27 cellular contexts compared by ENCODE assay signal in the genomic region with DNA sequence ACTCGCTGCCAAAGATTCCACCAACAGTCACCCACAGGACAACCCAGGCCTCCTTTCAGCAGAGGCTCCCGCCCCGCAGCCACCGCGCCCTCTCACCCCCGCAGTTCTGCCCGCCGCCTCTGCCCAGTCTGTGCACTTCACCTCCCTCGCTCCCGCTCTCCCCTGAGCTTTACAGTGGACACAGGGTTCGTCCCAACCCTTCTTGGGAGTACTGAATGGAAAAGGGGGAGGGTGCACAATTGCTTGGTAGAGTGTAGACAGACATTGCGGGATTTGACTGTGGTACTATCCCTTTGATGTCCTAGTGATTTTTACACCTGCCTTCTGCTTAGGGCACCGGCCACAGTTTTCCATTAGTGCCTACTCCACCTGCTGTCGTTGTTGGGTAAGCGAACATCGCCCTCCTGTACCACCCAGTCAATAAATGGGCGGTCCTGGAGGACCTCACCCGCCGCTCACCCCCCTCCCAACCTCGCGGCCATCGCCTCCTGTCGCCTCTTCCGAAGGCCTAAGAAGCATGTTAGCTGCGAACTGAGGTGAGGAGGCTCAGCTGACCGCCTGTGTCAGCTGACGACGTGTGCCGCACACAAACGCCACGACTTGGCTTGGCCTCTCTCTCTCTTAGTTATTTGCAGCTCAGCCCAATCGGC.
"Had no signal": no experiment of that assay in that cellular context is flagged by ENCODE, and none has a peak within 500 bp of the region (broad histone marks: within the 10 kb centered on the region; RNA-seq: fewer than 3 reads in every experiment).

No MANE protein-coding gene starts in this region.

- H3K4me1 Mint-ChIP-seq: activated T-helper 17 cell treated with anti-CD3 and anti-CD28 coated beads, Interleukin-2, amount 50 U/mL, for 72 hours had no signal

- H3K9me3 ChIP-seq: colonic mucosa, left ventricle myocardium inferior, neutrophil, pancreas, psoas muscle, testis had no signal

- ATAC-seq: activated CD4-positive, alpha-beta T cell treated with anti-CD3 and anti-CD28 coated beads for 36 hours; activated naive CD4-positive, alpha-beta T cell treated with anti-CD3 and anti-CD28 coated beads, Interleukin-2, amount 50 U/mL, for 72 hours; activated T-helper 17 cell treated with anti-CD3 and anti-CD28 coated beads, Interleukin-2, amount 50 U/mL, for 72 hours; gastroesophageal sphincter; natural killer cell treated with Interleukin-12 subunit alpha and Interleukin-12 subunit beta and Interleukin-15 and Interleukin-18, amount 100 ng/mL, for 72 hours; psoas muscle; stimulated activated naive B cell treated with anti-CD40 and anti-IgM and Interleukin-4, amounts not matched to agents 10 μg/mL and 1 μg/mL and 100 μg/mL, for 72 hours had no signal

- H3K4me3 ChIP-seq: colonic mucosa, left ventricle myocardium inferior, pancreas, psoas muscle had no signal

- H3K4me3 Mint-ChIP-seq: activated B cell treated with CpG ODN at 0.5 μM for 24 hours; activated CD4-positive, alpha-beta T cell treated with anti-CD3 and anti-CD28 coated beads for 36 hours; activated T-cell treated with anti-CD3 and anti-CD28 coated beads, Interleukin-2, amount 50 U/mL, for 24 hours; activated T-helper 17 cell treated with anti-CD3 and anti-CD28 coated beads, Interleukin-2, amount 50 U/mL, for 72 hours; natural killer cell treated with Interleukin-12 subunit alpha and Interleukin-12 subunit beta and Interleukin-15 and Interleukin-18, amount 100 ng/mL, for 72 hours; stimulated activated naive B cell treated with anti-CD40 and anti-IgM and Interleukin-4, amounts not matched to agents 10 μg/mL and 1 μg/mL and 100 μg/mL, for 72 hours; T-helper 1 cell treated with Interleukin-12 subunit alpha and Interleukin-12 subunit beta and Interleukin-4 antibody, amounts not matched to agents 30 μg/mL and 1 μg/mL, for 36 hours; type B pancreatic cell had no signal

- H3K27me3 ChIP-seq: colonic mucosa, testis had no signal

- H3K36me3 Mint-ChIP-seq: activated naive CD4-positive, alpha-beta T cell treated with anti-CD3 and anti-CD28 coated beads, Interleukin-2, amount 50 U/mL, for 72 hours; natural killer cell treated with Interleukin-12 subunit alpha and Interleukin-12 subunit beta and Interleukin-15 and Interleukin-18, amount 100 ng/mL, for 72 hours; stimulated activated naive B cell treated with anti-CD40 and anti-IgM and Interleukin-4, amounts not matched to agents 10 μg/mL and 1 μg/mL and 100 μg/mL, for 72 hours; type B pancreatic cell had no signal

- H3K4me1 ChIP-seq: colonic mucosa, left ventricle myocardium inferior, psoas muscle, testis had no signal

- H3K27ac ChIP-seq: brain microvascular endothelial cell, colonic mucosa, dorsolateral prefrontal cortex, epithelial cell of prostate, gastroesophageal sphincter, left ventricle myocardium inferior, neutrophil, pancreas, psoas muscle, testis had no signal

- H3K36me3 ChIP-seq: brain microvascular endothelial cell, colonic mucosa, gastroesophageal sphincter, left ventricle myocardium inferior, neutrophil, pancreas had no signal

- FAIRE-seq: keratinocyte, pancreas had no signal

- H3K9me3 Mint-ChIP-seq: activated B cell treated with CpG ODN at 0.5 μM for 24 hours; activated naive CD4-positive, alpha-beta T cell treated with anti-CD3 and anti-CD28 coated beads, Interleukin-2, amount 50 U/mL, for 72 hours; activated T-cell treated with anti-CD3 and anti-CD28 coated beads, Interleukin-2, amount 50 U/mL, for 24 hours; activated T-helper 17 cell treated with anti-CD3 and anti-CD28 coated beads, Interleukin-2, amount 50 U/mL, for 72 hours; natural killer cell treated with Interleukin-12 subunit alpha and Interleukin-12 subunit beta and Interleukin-15 and Interleukin-18, amount 100 ng/mL, for 72 hours; stimulated activated naive B cell treated with anti-CD40 and anti-IgM and Interleukin-4, amounts not matched to agents 10 μg/mL and 1 μg/mL and 100 μg/mL, for 72 hours; T-helper 1 cell treated with Interleukin-12 subunit alpha and Interleukin-12 subunit beta and Interleukin-4 antibody, amounts not matched to agents 30 μg/mL and 1 μg/mL, for 36 hours; type B pancreatic cell had no signal

- DNase-seq: activated B cell treated with CpG ODN at 0.5 μM for 24 hours; activated CD4-positive, alpha-beta T cell treated with anti-CD3 and anti-CD28 coated beads for 36 hours; activated CD4-positive, alpha-beta T cell treated with anti-CD3 and anti-CD28 coated beads, Interleukin-2, amount 50 U/mL, for 4 hours; activated CD8-positive, alpha-beta memory T cell treated with anti-CD3 and anti-CD28 coated beads for 24 hours; activated CD8-positive, alpha-beta memory T cell treated with anti-CD3 and anti-CD28 coated beads, Interleukin-2, amount 50 U/mL, for 4 hours; activated T-cell treated with anti-CD3 and anti-CD28 coated beads, Interleukin-2, amount 50 U/mL, for 24 hours; aorta; brain microvascular endothelial cell; central memory CD4-positive, alpha-beta T cell; colonic mucosa; left ventricle myocardium inferior; stimulated activated CD4-positive, alpha-beta T cell treated with anti-CD3 and anti-CD28 coated beads, Interleukin-2, amount 100 ng/mL, for 24 hours; stimulated activated naive B cell treated with anti-CD40 and anti-IgM and Interleukin-4, amounts not matched to agents 10 μg/mL and 1 μg/mL and 100 μg/mL, for 72 hours; T1000 had no signal

- H3K27ac Mint-ChIP-seq: activated B cell treated with CpG ODN at 0.5 μM for 24 hours; activated CD4-positive, alpha-beta T cell treated with anti-CD3 and anti-CD28 coated beads for 36 hours; activated naive CD4-positive, alpha-beta T cell treated with anti-CD3 and anti-CD28 coated beads, Interleukin-2, amount 50 U/mL, for 72 hours; activated T-cell treated with anti-CD3 and anti-CD28 coated beads, Interleukin-2, amount 50 U/mL, for 24 hours; activated T-helper 17 cell treated with anti-CD3 and anti-CD28 coated beads, Interleukin-2, amount 50 U/mL, for 72 hours; natural killer cell treated with Interleukin-12 subunit alpha and Interleukin-12 subunit beta and Interleukin-15 and Interleukin-18, amount 100 ng/mL, for 72 hours; stimulated activated naive B cell treated with anti-CD40 and anti-IgM and Interleukin-4, amounts not matched to agents 10 μg/mL and 1 μg/mL and 100 μg/mL, for 72 hours; T-helper 1 cell treated with Interleukin-12 subunit alpha and Interleukin-12 subunit beta and Interleukin-4 antibody, amounts not matched to agents 30 μg/mL and 1 μg/mL, for 36 hours; type B pancreatic cell had no signal
